8 cellular contexts compared by ENCODE assay signal in genomic region chr4:82898322-82899243, GRCh38. TPM values are rescaled to one million over a fixed set of nuclear protein-coding genes. Genes with fewer than 3 reads are reported as not detected.
DNase-seq lines count a peak whose midpoint lies in the region; ATAC-seq and TF ChIP-seq lines count a peak whose summit lies in the region.

No MANE protein-coding gene starts in this region.

- POLR2A ChIA-PET in AG04450 (lab: Yijun Ruan, JAX) = interaction anchor here (0.6 to 2.1 kb wide), 2 partner anchors 10 to 90 kb away, joined by 3 to 5 read pairs; no protein-coding TSS in a partner anchor

- H3K27ac ChIP-seq in AG04450 (ENCODE audit: low read depth, low read length) (peak overlapping the region; percentile 62), SJCRH30 (no peak overlapping the region), rectal smooth muscle tissue (ENCODE audit: low read depth, low read length) (no peak overlapping the region)

- CTCF ChIA-PET in AG04450 (lab: Charles Lee) = interaction anchor here (1.0 to 2.4 kb wide), 5 partner anchors 9 to 383 kb away, joined by 3 to 9 read pairs (median 6); no protein-coding TSS in a partner anchor

- H3K9me3 ChIP-seq in AG04450 (ENCODE audit: control insufficient read depth, insufficient read depth, low read length) (no peaks in the 10 kb centered on the region), SJCRH30 (replicated peaks) (no peaks in the 10 kb centered on the region)

- TF ChIP-seq CTCF in AG04450 (IDR thresholded peaks at IDR 0.05; ENCODE audit: low read depth, low read length) = peak; percentile 42
- TF ChIP-seq CTCF in GM12872 (IDR thresholded peaks at IDR 0.05; ENCODE audit: insufficient read depth, low read depth, low read length) = peak; percentile 24; the same call in 1 of the 3 replicates

- no peak overlapping the region for H3K9ac ChIP-seq in rectal smooth muscle tissue (ENCODE audit: low read length)

- H3K4me3 ChIP-seq in AG04450 (ENCODE audit: low read depth, low read length) (peak overlapping the region; percentile 86), SJCRH30 (peak overlapping the region; percentile 78), rectal smooth muscle tissue (ENCODE audit: low read length) (peak overlapping the region; percentile 99)

- H3K27me3 ChIP-seq in AG04450 (ENCODE audit: control insufficient read depth, insufficient read depth, low read length) (no peaks in the 10 kb centered on the region), SJCRH30 (no peaks in the 10 kb centered on the region), rectal smooth muscle tissue (ENCODE audit: control insufficient read depth, insufficient read depth, low read length) (no peaks in the 10 kb centered on the region)

- ATAC-seq in HG02885 (IDR thresholded peaks at IDR 0.05; ENCODE audit: poor library complexity, unreplicated experiment) = no peak

- H3K36me3 ChIP-seq in SJCRH30 = peaks cover 46% of the 10 kb centered on the region
- H3K36me3 ChIP-seq in rectal smooth muscle tissue (ENCODE audit: control insufficient read depth, insufficient read depth, low read length) = peaks cover 7% of the 10 kb centered on the region

- H3K4me1 ChIP-seq in SJCRH30 = no peaks in the 10 kb centered on the region; the same call in 1 of the 2 replicates
- H3K4me1 ChIP-seq in rectal smooth muscle tissue (ENCODE audit: control insufficient read depth, insufficient read depth, low read length) = peaks cover 4% of the 10 kb centered on the region

- DNase-seq in AG04450 (ENCODE audit: low read depth, low spot score) (peak; percentile 63), SJCRH30 (peak in 1 of 2 experiments; percentile 42), fibroblast of the conjunctiva (ENCODE audit: low read depth) (peak; percentile 79), GM19238 (ENCODE audit: insufficient read length, low spot score) (no peak), hypothalamus (lab: John Stamatoyannopoulos, UW) (no peak)

RNA-seq across cellular contexts. Expression of gene THAP9, which starts 2.0 kb away (rescaled TPM):
- polyA plus RNA-seq in AG04450 (2011; rRNA removed) = 2.2 and 3.2 TPM in 2 replicates
- 1.2 and 3.0 TPM in 2 replicates for polyA minus RNA-seq in AG04450 (2011; rRNA and poly(A)+ RNA removed)
- total RNA-seq in SJCRH30 (2014; rRNA removed; shearing (Covaris generic)) = 13.0 and 15.3 TPM in 2 replicates

RNA-seq across cellular contexts. Expression of gene SEC31A, which starts 7.6 kb away (rescaled TPM):
- 383 and 436 TPM in 2 replicates for polyA plus RNA-seq in AG04450 (2011; rRNA removed)
- 395 and 404 TPM in 2 replicates for polyA minus RNA-seq in AG04450 (2011; rRNA and poly(A)+ RNA removed)
- total RNA-seq in SJCRH30 (2014; rRNA removed; shearing (Covaris generic)) = 139 and 153 TPM in 2 replicates

Comparison
In these comparisons a context has a peak if more than half of its experiments do, and no peak if none do; other contexts are left out.
1. DNase-seq: peak in AG04450 (single experiment) and fibroblast of the conjunctiva (single experiment); none in GM19238 (single experiment) and hypothalamus (0 of 51).
2. Peak in every context shown above with its lines, with median percentiles within 50 percentile points of each other: H3K4me3 ChIP-seq.